8 cellular contexts compared by ENCODE assay signal in genomic region chr13:49110122-49110831, GRCh38.
A peak's percentile ranks its signal among the peaks of the same experiment; 100 is the strongest.
DNase-seq lines count a peak whose midpoint lies in the region; ATAC-seq, FAIRE-seq and TF ChIP-seq lines count a peak whose summit lies in the region.

No MANE protein-coding gene starts in this region.

- H3K9me1 ChIP-seq in endothelial cell of umbilical vein (replicated peaks; ENCODE audit: control insufficient read depth, extremely low read depth, insufficient read depth, low read length): no peaks in the 10 kb centered on the region

- H3K4me3 ChIP-seq in HL-60 (replicated peaks; ENCODE audit: insufficient read depth, low read length) (peak overlapping the region; percentile 56), endothelial cell of umbilical vein (replicated peaks in 1 of 3; ENCODE audit: insufficient read depth in 1 of 3, low read depth in 1 of 3, low read length in 3 of 3) (peak overlapping the region; percentile 35 to 100 (median 100))

- peaks cover 37% of the 10 kb centered on the region for H3K79me2 ChIP-seq in endothelial cell of umbilical vein (ENCODE audit: control insufficient read depth, insufficient read depth, low read length)

- H3K27me3 ChIP-seq in HL-60 (ENCODE audit: insufficient read depth, poor library complexity, severe bottlenecking): no peaks in the 10 kb centered on the region
- no peaks in the 10 kb centered on the region for H3K27me3 ChIP-seq in endothelial cell of umbilical vein (ENCODE audit: control insufficient read depth in 2 of 2, insufficient read depth in 2 of 2, low read length in 2 of 2)

- H4K20me1 ChIP-seq in endothelial cell of umbilical vein (replicated peaks; ENCODE audit: control insufficient read depth, extremely low read depth, insufficient read depth, low read length): no peaks in the 10 kb centered on the region

- peak overlapping the region; percentile 100 for H3K4me2 ChIP-seq in endothelial cell of umbilical vein (ENCODE audit: insufficient read depth, low read length)

- H3K36me3 ChIP-seq in endothelial cell of umbilical vein (ENCODE audit: control insufficient read depth in 2 of 2, extremely low read depth in 1 of 2, insufficient read depth in 2 of 2, low read length in 2 of 2): peaks cover 0 to 4% of the 10 kb centered on the region in 2 experiments

- no peak for ATAC-seq in GM18520 (IDR thresholded peaks at IDR 0.05; ENCODE audit: unreplicated experiment)

- TF ChIP-seq POLR2A in GM12892 (IDR thresholded peaks at IDR 0.05; ENCODE audit: low read depth, low read length) (no peak), endothelial cell of umbilical vein (IDR thresholded peaks at IDR 0.05; ENCODE audit: low read depth, low read length) (peak; percentile 66)

- H3K9ac ChIP-seq in endothelial cell of umbilical vein (replicated peaks; ENCODE audit: extremely low read depth, insufficient read depth, low read length): peak overlapping the region; percentile 100

- intact Hi-C loops in endothelial cell of umbilical vein (cut with micrococcal nuclease): loop anchor here (1.0 to 5.0 kb wide), 2 partner anchors 12 to 133 kb away; partner anchors contain the start of gene FNDC3A

- peak; percentile 88 for FAIRE-seq in GM12892 (lab: Jason Lieb, UNC)
- FAIRE-seq in endothelial cell of umbilical vein (lab: Jason Lieb, UNC): peak; percentile 96

- DNase-seq in GM12892 (ENCODE audit: insufficient read length): peak; percentile 14
- DNase-seq in HL-60 (ENCODE audit: low read depth in 1 of 2, low spot score in 1 of 2): peak; percentile 83 to 89
- peak; percentile 75 for DNase-seq in NOMO-1 treated with dmso at 0.1 percent for 144 hours (lab: John Stamatoyannopoulos, UW; ENCODE audit: unreplicated experiment)
- peak; percentile 31 for DNase-seq in activated CD8-positive, alpha-beta memory T cell treated with anti-CD3 and anti-CD28 coated beads, Interleukin-2, amount 50 U/mL, for 24 hours (ENCODE audit: extremely low read depth)
- peak; percentile 87 for DNase-seq in endothelial cell of umbilical vein (ENCODE audit: low read depth, low spot score)
- DNase-seq in middle frontal gyrus (ENCODE audit: extremely low spot score, low spot score): peak; percentile 73
- DNase-seq in stimulated activated CD8-positive, alpha-beta memory T cell treated with anti-CD3 and anti-CD28 coated beads, Interleukin-15, amount 100 ng/mL, for 4 hours (ENCODE audit: low read depth in 2 of 2): peak; percentile 32 to 48

- peaks cover 30% of the 10 kb centered on the region for H3K4me1 ChIP-seq in endothelial cell of umbilical vein (ENCODE audit: control insufficient read depth, extremely low read depth, insufficient read depth, low read length)

- H3K9me3 ChIP-seq in endothelial cell of umbilical vein (replicated peaks; ENCODE audit: control insufficient read depth, insufficient read depth, low read length): no peaks in the 10 kb centered on the region

- BruUV-seq in endothelial cell of umbilical vein (replicated peaks; lab: Mats Ljungman, UMichigan): TSS peak; percentile 80

- dilution Hi-C loops in endothelial cell of umbilical vein (cut with MboI; ENCODE audit: extremely low pct_ligation_motif_present, low sequenced_read_pairs): no loop called here

- CTCF ChIA-PET in endothelial cell of umbilical vein (lab: Charles Lee): interaction anchor here (0.7 to 2.9 kb wide), 5 partner anchors 9 to 285 kb away, joined by 3 to 17 read pairs (median 3); no protein-coding TSS in a partner anchor

- H3K27ac ChIP-seq in HL-60 (replicated peaks): peak overlapping the region; percentile 81
- H3K27ac ChIP-seq in endothelial cell of umbilical vein (ENCODE audit: insufficient read depth, low read depth, low read length): peak overlapping the region; percentile 96

- POLR2A ChIA-PET in endothelial cell of umbilical vein (lab: Charles Lee): interaction anchor here (0.6 to 1.0 kb wide), 2 partner anchors 15 to 37 kb away, joined by 3 to 4 read pairs; no protein-coding TSS in a partner anchor

- TF ChIP-seq CTCF in HL-60 (IDR thresholded peaks at IDR 0.05; ENCODE audit: insufficient read depth, low read length) (no peak), endothelial cell of umbilical vein (IDR thresholded peaks at IDR 0.05; ENCODE audit: extremely low read depth in 1 of 2, insufficient read depth in 1 of 2, low read depth in 1 of 2, low read length in 2 of 2) (no peak)

- H2AFZ ChIP-seq in endothelial cell of umbilical vein (ENCODE audit: low read depth, low read length): peak overlapping the region; percentile 68

TF ChIP-seq in endothelial cell of umbilical vein, 7 proteins besides CTCF, POLR2A, EP300 and RAD21:
- no peak for TF ChIP-seq GATA2 (IDR thresholded peaks at IDR 0.05; ENCODE audit: insufficient read depth, insufficient read length, low read depth, low read length)
- TF ChIP-seq MYC (IDR thresholded peaks at IDR 0.05; ENCODE audit: low read depth, low read length): no peak
- TF ChIP-seq MAX (IDR thresholded peaks at IDR 0.05; ENCODE audit: insufficient read depth, insufficient read length): peak; percentile 92
- no peak for TF ChIP-seq EZH2 (IDR thresholded peaks at IDR 0.05; ENCODE audit: borderline replicate concordance, low read depth, low read length, severe bottlenecking)
- peak; percentile 27 for TF ChIP-seq POLR2AphosphoS5 (IDR thresholded peaks at IDR 0.05; ENCODE audit: insufficient read depth, low read depth, low read length)
- no peak for TF ChIP-seq FOS (IDR thresholded peaks at IDR 0.05; ENCODE audit: borderline replicate concordance, insufficient read depth, low read length)

Comparison
In these comparisons a context has a peak if more than half of its experiments do, and no peak if none do; other contexts are left out.
1. DNase-seq: peak in every context shown above with its lines; median percentile 87 in endothelial cell of umbilical vein; 86 in HL-60; 75 in NOMO-1 treated with dmso at 0.1 percent for 144 hours; 73 in middle frontal gyrus; 40 in stimulated activated CD8-positive, alpha-beta memory T cell treated with anti-CD3 and anti-CD28 coated beads, Interleukin-15, amount 100 ng/mL, for 4 hours; 31 in activated CD8-positive, alpha-beta memory T cell treated with anti-CD3 and anti-CD28 coated beads, Interleukin-2, amount 50 U/mL, for 24 hours; 14 in GM12892.